In the genomic region with DNA sequence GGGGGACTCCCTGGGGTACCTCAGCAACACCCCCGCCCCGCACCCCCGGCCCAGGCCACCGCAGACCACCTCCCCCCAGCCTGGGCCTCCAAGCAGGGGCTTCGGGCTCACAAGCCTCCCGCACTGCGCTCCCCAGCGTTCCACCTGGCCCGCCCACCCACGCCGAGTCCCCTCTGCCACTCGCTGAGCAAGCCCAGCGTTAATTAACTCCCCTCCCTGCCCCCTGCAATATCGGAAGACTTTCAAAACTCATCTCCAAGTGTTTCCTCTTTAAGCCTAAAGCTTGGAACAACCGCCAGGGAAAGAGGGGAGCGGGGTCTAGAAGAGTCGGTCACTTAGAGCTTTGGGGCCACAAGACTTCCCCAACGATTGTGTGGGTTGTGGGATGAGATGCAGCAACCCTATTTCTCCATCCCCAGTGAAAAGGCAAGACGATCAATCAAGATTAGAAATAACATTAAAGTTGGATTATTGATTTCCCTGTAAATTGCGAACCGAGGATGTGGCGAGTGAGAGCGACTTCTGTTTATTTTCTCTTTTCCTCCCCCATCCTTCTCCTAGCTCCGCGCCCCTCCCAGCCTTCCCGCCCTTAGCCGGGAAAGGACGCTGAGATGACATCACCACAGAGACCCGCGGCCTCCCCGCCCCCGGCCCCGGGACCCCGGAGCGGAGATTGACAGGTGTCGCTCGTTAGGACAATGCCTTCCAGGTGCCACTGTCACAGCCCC, we compare ENCODE assay signal across 12 cellular contexts.
DNase-seq lines count a peak whose midpoint lies in the region; ATAC-seq and TF ChIP-seq lines count a peak whose summit lies in the region.
"Had no signal": no experiment of that assay in that cellular context is flagged by ENCODE, and none has a peak within 500 bp of the region (broad histone marks: within the 10 kb centered on the region; RNA-seq: fewer than 3 reads in every experiment).

No MANE protein-coding gene starts in this region.

- no peak for ATAC-seq in HG02884 (IDR thresholded peaks at IDR 0.05; ENCODE audit: unreplicated experiment)
- ATAC-seq: stimulated activated effector memory CD8-positive, alpha-beta T cell treated with anti-CD3 and anti-CD28 coated beads, Interleukin-12 subunit alpha, Interleukin-12 subunit beta, amount 100 ng/mL, for 72 hours had no signal

- H3K36me3 ChIP-seq in HUES48 (ENCODE audit: control insufficient read depth, insufficient read depth, low read length) (no peaks in the 10 kb centered on the region), brain microvascular endothelial cell (replicated peaks) (no peaks in the 10 kb centered on the region)

- no peaks in the 10 kb centered on the region for H3K9me3 ChIP-seq in HUES48 (ENCODE audit: control insufficient read depth, insufficient read depth, low read length)

- no peak for DNase-seq in brain microvascular endothelial cell
- DNase-seq in islet precursor cell: peak; percentile 68
- no peak for DNase-seq in NCI-H1694 treated with DMSO at 0.1 percent for 48 hours (lab: John Stamatoyannopoulos, UW)
- DNase-seq in amniotic stem cell (lab: John Stamatoyannopoulos, UW): no peak
- DNase-seq in activated T-cell treated with anti-CD3 and anti-CD28 coated beads, Interleukin-2, amount 50 U/mL, for 1 hour: no peak
- DNase-seq: activated naive CD4-positive, alpha-beta T cell treated with anti-CD3 and anti-CD28 coated beads, Interleukin-2, amount 50 U/mL, for 16 hours; Karpas-422; small intestine had no signal

- in situ Hi-C loops in brain microvascular endothelial cell (cut with HindIII; ENCODE audit: low pct_ligation_motif_present, low sequenced_read_pairs): no loop called here

- H3K4me3 ChIP-seq in HUES48 (ENCODE audit: low read depth, low read length) (peak overlapping the region; percentile 44), brain microvascular endothelial cell (ENCODE audit: low read depth, low read length) (peak overlapping the region; percentile 64), skin epidermis (peak overlapping the region in 4 of 7 experiments; percentile 21 to 32 (median 25))

- peaks cover 100% of the 10 kb centered on the region for H3K27me3 ChIP-seq in HUES48 (ENCODE audit: control insufficient read depth, insufficient read depth, low read length)
- no peaks in the 10 kb centered on the region for H3K27me3 ChIP-seq in brain microvascular endothelial cell (replicated peaks)

- H3K27ac ChIP-seq in HUES48 (ENCODE audit: low read depth, low read length) (no peak overlapping the region), brain microvascular endothelial cell (no peak overlapping the region), skin epidermis (peak overlapping the region in 2 of 21 experiments; percentile 46 to 54)

- TF ChIP-seq CTCF in brain microvascular endothelial cell (IDR thresholded peaks at IDR 0.05; ENCODE audit: low read depth, low read length, missing control alignments): no peak

- H3K9ac ChIP-seq in HUES48 (ENCODE audit: low read depth, low read length): no peak overlapping the region

- H3K4me1 ChIP-seq in HUES48 (ENCODE audit: control insufficient read depth, insufficient read depth, low read length): peaks cover 28% of the 10 kb centered on the region
